In genomic region chr5:176360894-176361436, GRCh38 we compare ENCODE assay signal across 8 cellular contexts. TPM values are rescaled to one million over a fixed set of nuclear protein-coding genes. Genes with fewer than 3 reads are reported as not detected.
DNase-seq lines count a peak whose midpoint lies in the region; ATAC-seq and TF ChIP-seq lines count a peak whose summit lies in the region.

No MANE protein-coding gene starts in this region.

- DNase-seq in AG04449 (ENCODE audit: low read depth, low spot score) (no peak), T-cell (peak in 1 of 34 experiments; percentile 3), fibroblast of peridontal ligament (ENCODE audit: extremely low read depth) (peak; percentile 18), T1000 (lab: John Stamatoyannopoulos, UW) (no peak), NCI-H1694 (lab: John Stamatoyannopoulos, UW) (no peak)

- no peaks in the 10 kb centered on the region for H3K9me3 ChIP-seq in neutrophil

- TF ChIP-seq CTCF in AG04449 (IDR thresholded peaks at IDR 0.05; ENCODE audit: insufficient read depth, low read length, missing control alignments), result no peak
- TF ChIP-seq CTCF in neutrophil (IDR thresholded peaks at IDR 0.05), result no peak

- no peaks in the 10 kb centered on the region for H3K27me3 Mint-ChIP-seq in T-cell

- ATAC-seq in GM21737 (IDR thresholded peaks at IDR 0.05; ENCODE audit: unreplicated experiment), result peak; percentile 7
- no peak for ATAC-seq in T-cell (replicated peaks in 1 of 4)
- no peak for ATAC-seq in HG03095 (IDR thresholded peaks at IDR 0.05; ENCODE audit: unreplicated experiment)

- peak overlapping the region; percentile 94 for H3K4me3 ChIP-seq in AG04449 (ENCODE audit: low read depth, low read length)
- H3K4me3 ChIP-seq in neutrophil (ENCODE audit: low read depth in 1 of 2, low read length in 1 of 2), result peak overlapping the region; percentile 66 to 97

- no peaks in the 10 kb centered on the region for H3K9me3 Mint-ChIP-seq in T-cell

- H3K4me3 Mint-ChIP-seq in T-cell, result peak overlapping the region; percentile 92 to 98 (median 98)

- POLR2A ChIA-PET in AG04449 (lab: Yijun Ruan, JAX) (interaction anchor here (1.1 kb wide), 1 partner anchor 141 kb away, joined by 3 read pairs; no protein-coding TSS in a partner anchor), T-cell (lab: Charles Lee) (interaction anchor here in 1 of 2 donors (0.5 kb wide), 1 partner anchor 120 kb away, joined by 3 read pairs; no protein-coding TSS in a partner anchor)

- CTCF ChIA-PET in AG04449 (lab: Yijun Ruan, JAX) (interaction anchor here (1.0 to 1.6 kb wide), 2 partner anchors 9 to 87 kb away, joined by 3 to 4 read pairs; no protein-coding TSS in a partner anchor), T-cell (lab: Charles Lee) (interaction anchor here in 1 of 2 donors (1.5 to 2.2 kb wide), 2 partner anchors 9 to 28 kb away, joined by 6 to 12 read pairs; partner anchors contain the start of genes HIGD2A and NOP16)

- peak overlapping the region; percentile 95 to 99 for H3K27ac Mint-ChIP-seq in T-cell

- peaks cover 36% of the 10 kb centered on the region for H3K27me3 ChIP-seq in neutrophil

- H3K4me1 ChIP-seq in neutrophil (ENCODE audit: control insufficient read depth in 1 of 2, insufficient read depth in 1 of 2, low read depth in 1 of 2, low read length in 1 of 2), result peaks cover 25 to 28% of the 10 kb centered on the region in 2 experiments

- peaks cover 32 to 44% (median 38%) of the 10 kb centered on the region in 3 donors for H3K4me1 Mint-ChIP-seq in T-cell

- H3K27ac ChIP-seq in neutrophil, result peak overlapping the region; percentile 66

- H3K36me3 ChIP-seq in neutrophil, result peaks cover 18% of the 10 kb centered on the region

- peaks cover 17% of the 10 kb centered on the region for H3K36me3 Mint-ChIP-seq in T-cell

RNA-seq across cellular contexts. Expression of gene KIAA1191, which starts 0.6 kb away (rescaled TPM):
- 10 to 100 TPM; 66.4 to 79.3 (median 72.8) TPM for total RNA-seq in T-cell

RNA-seq across cellular contexts. Expression of gene ARL10, which starts 4.3 kb away (rescaled TPM):
- total RNA-seq in T-cell, result 10 to 100 TPM in 4 of 5 donors, 1 to 10 TPM in 1; 9.9 to 20.0 (median 18.0) TPM

RNA-seq across cellular contexts. Expression of gene NOP16, which starts 27.4 kb away (rescaled TPM):
- total RNA-seq in T-cell, result 10 to 100 TPM; 10.4 to 29.3 (median 28.3) TPM

RNA-seq across cellular contexts. Expression of gene HIGD2A, which starts 27.6 kb away (rescaled TPM):
- total RNA-seq in T-cell, result 100 to 1,000 TPM in 2 of 5 donors, 10 to 100 TPM in 3; 88.5 to 117 (median 95.4) TPM

RNA-seq across cellular contexts. Expression of gene CLTB, which starts 55.4 kb away (rescaled TPM):
- total RNA-seq in T-cell, result 10 to 100 TPM; 43.9 to 73.5 (median 45.6) TPM
